17 cellular contexts compared by ENCODE assay signal in the genomic region with DNA sequence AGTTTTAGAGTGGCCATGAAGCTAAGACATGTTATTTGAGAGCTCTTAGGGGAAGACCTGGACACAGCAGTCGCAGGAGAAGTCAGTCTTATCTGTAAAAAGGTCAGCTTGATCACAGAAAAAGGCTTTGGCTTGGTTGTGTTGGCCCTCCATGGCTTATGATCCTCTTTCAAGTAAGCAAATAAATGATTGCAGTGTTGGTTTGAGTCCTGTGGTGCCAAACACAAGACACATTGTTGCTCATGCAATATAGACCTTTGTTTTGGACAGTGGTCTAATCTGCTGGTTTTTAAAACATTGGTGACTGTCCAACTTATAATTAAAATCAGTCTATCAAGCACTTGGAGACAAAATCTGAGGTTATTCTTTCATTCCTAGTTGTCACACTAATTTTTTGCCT. TPM values are rescaled to one million over a fixed set of nuclear protein-coding genes. Genes with fewer than 3 reads are reported as not detected.
A peak's percentile ranks its signal among the peaks of the same experiment; 100 is the strongest.
DNase-seq lines count a peak whose midpoint lies in the region; ATAC-seq and TF ChIP-seq lines count a peak whose summit lies in the region.
"Had no signal": no experiment of that assay in that cellular context is flagged by ENCODE, and none has a peak within 500 bp of the region (broad histone marks: within the 10 kb centered on the region; RNA-seq: fewer than 3 reads in every experiment).

No MANE protein-coding gene starts in this region.

- H3K36me3 Mint-ChIP-seq in T-helper 2 cell treated with Interferon-gamma antibody and Interleukin-4, amounts not matched to agents 5 μg/mL and 100 μg/mL, for 36 hours (ENCODE audit: low read depth) = peaks cover 29% of the 10 kb centered on the region
- H3K36me3 Mint-ChIP-seq in CD14-positive monocyte (peaks cover 24% of the 10 kb centered on the region in 2 donors), T-cell (peaks cover 2% of the 10 kb centered on the region), memory B cell (peaks cover 3% of the 10 kb centered on the region)

- no peaks in the 10 kb centered on the region for H3K4me1 ChIP-seq in ovary (ENCODE audit: insufficient read depth)

- H3K36me3 ChIP-seq in ovary = no peaks in the 10 kb centered on the region

- no peaks in the 10 kb centered on the region for H3K9me3 ChIP-seq in ovary

- no peak for DNase-seq in T-helper 2 cell treated with Interferon-gamma antibody and Interleukin-4, amounts not matched to agents 5 μg/mL and 100 μg/mL, for 36 hours (ENCODE audit: low spot score)
- DNase-seq in T-helper 2 cell (no peak), CD14-positive monocyte (ENCODE audit: low spot score) (no peak), T-cell (no peak), memory B cell (ENCODE audit: low spot score in 2 of 2) (no peak), ovary (no peak)
- DNase-seq in central memory CD4-positive, alpha-beta T cell = no peak
- DNase-seq: COR-L47, Kasumi-1, NCI-H1417, NCI-H2029, NCI-H2171 treated with DMSO at 0.1 percent for 48 hours, NCI-H82, SHP77 treated with DMSO at 0.1 percent for 48 hours had no signal

- TF ChIP-seq POLR2A in ovary (IDR thresholded peaks at IDR 0.05) = no peak

- peaks cover 6% of the 10 kb centered on the region for H3K9me3 Mint-ChIP-seq in T-helper 2 cell treated with Interferon-gamma antibody and Interleukin-4, amounts not matched to agents 5 μg/mL and 100 μg/mL, for 36 hours
- H3K9me3 Mint-ChIP-seq in CD14-positive monocyte (peaks cover 0 to 5% (median 3%) of the 10 kb centered on the region in 7 donors), T-cell (no peaks in the 10 kb centered on the region), memory B cell (peaks cover 2% of the 10 kb centered on the region)

- 50 to 58% (median 52%) methylated on average over 1 of the region's 1 CpG for WGBS in ovary, 3 donors

- no peak overlapping the region for H3K4me3 ChIP-seq in ovary

- no peak for ATAC-seq in T-cell (replicated peaks in 1 of 4)
- ATAC-seq in memory B cell (ENCODE audit: low read depth) = no peak
- no peak for ATAC-seq in HG02678 (IDR thresholded peaks at IDR 0.05; ENCODE audit: unreplicated experiment)
- ATAC-seq: Panc1 had no signal

- POLR2A ChIA-PET in T-cell (lab: Charles Lee) = no interaction called here

- intact Hi-C loops in CD14-positive monocyte (cut with micrococcal nuclease) (no loop called here), ovary (cut with DNase I) (loop anchor here in 1 of 4 donors (5.0 kb wide), 1 partner anchor 144 kb away; no protein-coding TSS in a partner anchor)

- no peak overlapping the region for H3K27ac ChIP-seq in ovary
- H3K27ac ChIP-seq: 22Rv1 had no signal

- TF ChIP-seq CTCF in CD14-positive monocyte (IDR thresholded peaks at IDR 0.05) (no peak), ovary (IDR thresholded peaks at IDR 0.05) (no peak)

- H3K4me1 Mint-ChIP-seq in T-helper 2 cell treated with Interferon-gamma antibody and Interleukin-4, amounts not matched to agents 5 μg/mL and 100 μg/mL, for 36 hours (ENCODE audit: low read depth) = peaks cover 68% of the 10 kb centered on the region
- peaks cover 74% of the 10 kb centered on the region for H3K4me1 Mint-ChIP-seq in CD14-positive monocyte
- peaks cover 33 to 56% (median 42%) of the 10 kb centered on the region in 3 donors for H3K4me1 Mint-ChIP-seq in T-cell
- H3K4me1 Mint-ChIP-seq in memory B cell = peaks cover 28% of the 10 kb centered on the region

- no peak for TF ChIP-seq EP300 in ovary (IDR thresholded peaks at IDR 0.05)

- H3K4me3 Mint-ChIP-seq in T-helper 2 cell treated with Interferon-gamma antibody and Interleukin-4, amounts not matched to agents 5 μg/mL and 100 μg/mL, for 36 hours = peak overlapping the region; percentile 30
- H3K4me3 Mint-ChIP-seq in CD14-positive monocyte (peak overlapping the region in 1 of 2 donors; percentile 24), T-cell (no peak overlapping the region), memory B cell (no peak overlapping the region)

- CTCF ChIA-PET in T-cell (lab: Charles Lee) = no interaction called here

- no peaks in the 10 kb centered on the region for H3K27me3 ChIP-seq in ovary

- H3K27me3 Mint-ChIP-seq in T-helper 2 cell treated with Interferon-gamma antibody and Interleukin-4, amounts not matched to agents 5 μg/mL and 100 μg/mL, for 36 hours (ENCODE audit: low read depth) = no peaks in the 10 kb centered on the region
- H3K27me3 Mint-ChIP-seq in CD14-positive monocyte (ENCODE audit: low read depth in 3 of 3) = peaks cover 0 to 2% (median 0%) of the 10 kb centered on the region in 3 donors
- H3K27me3 Mint-ChIP-seq in T-cell = no peaks in the 10 kb centered on the region
- no peaks in the 10 kb centered on the region for H3K27me3 Mint-ChIP-seq in memory B cell

- peak overlapping the region; percentile 56 for H3K27ac Mint-ChIP-seq in T-helper 2 cell treated with Interferon-gamma antibody and Interleukin-4, amounts not matched to agents 5 μg/mL and 100 μg/mL, for 36 hours
- H3K27ac Mint-ChIP-seq in CD14-positive monocyte (peak overlapping the region; percentile 88 to 100 (median 98)), T-cell (peak overlapping the region; percentile 77 to 81), memory B cell (peak overlapping the region; percentile 29)

RNA-seq across cellular contexts. Expression of gene DOCK8, which starts 54.0 kb away (rescaled TPM):
- polyA plus RNA-seq in CD14-positive monocyte (10 to 100 TPM; 46.8 to 95.4 TPM), ovary (1 to 10 TPM; 1.4 to 9.4 TPM)
- total RNA-seq in T-cell (100 to 1,000 TPM; 173 to 231 (median 208) TPM), ovary (10 to 100 TPM in 1 of 7 donors, 1 to 10 TPM in 6; 3.0 to 12.2 (median 7.3) TPM)

Comparison
In these comparisons a context has a peak if more than half of its experiments do, and no peak if none do; other contexts are left out.
1. H3K27ac Mint-ChIP-seq: peak in every context shown above with its lines; median percentile 98 in CD14-positive monocyte; 79 in T-cell; 56 in T-helper 2 cell treated with Interferon-gamma antibody and Interleukin-4, amounts not matched to agents 5 μg/mL and 100 μg/mL, for 36 hours; 29 in memory B cell.
2. RNA of gene DOCK8, which starts 54.0 kb away (total RNA-seq): 173 to 231 TPM in T-cell; 3.0 to 12.2 TPM in ovary; every median in the first group is over 10 times any median in the second.